In the genomic region with DNA sequence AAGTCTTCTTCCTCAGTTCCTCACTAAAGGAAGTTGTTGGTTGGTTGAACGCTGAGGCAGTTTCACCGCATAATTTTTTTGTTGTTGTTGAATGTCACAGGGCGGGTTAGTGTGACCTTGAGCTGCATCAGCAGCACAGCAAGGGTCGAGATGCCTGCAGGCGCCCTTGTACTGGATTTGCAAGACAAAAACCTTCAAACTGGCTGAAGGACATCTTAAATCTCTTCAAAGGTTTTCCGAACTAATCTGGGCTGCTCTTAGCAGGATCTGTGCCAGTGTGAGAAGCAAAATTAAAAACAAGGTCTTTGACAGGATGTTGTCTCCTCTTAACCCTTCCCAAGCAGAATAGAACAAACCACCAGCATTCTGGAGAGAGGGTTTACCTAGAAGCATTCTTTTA, we compare ENCODE assay signal across 9 cellular contexts. TPM values are rescaled to one million over a fixed set of nuclear protein-coding genes. Genes with fewer than 3 reads are reported as not detected.
A peak's percentile ranks its signal among the peaks of the same experiment; 100 is the strongest.
DNase-seq lines count a peak whose midpoint lies in the region; ATAC-seq lines count a peak whose summit lies in the region.
"Had no signal": no experiment of that assay in that cellular context is flagged by ENCODE, and none has a peak within 500 bp of the region (broad histone marks: within the 10 kb centered on the region; RNA-seq: fewer than 3 reads in every experiment).

No MANE protein-coding gene starts in this region.

- H3K9ac ChIP-seq in adipocyte (ENCODE audit: low read length), result no peak overlapping the region

- no peak overlapping the region for H3K4me3 ChIP-seq in adipocyte (ENCODE audit: low read length)

- H3K27ac Mint-ChIP-seq in activated CD4-positive, alpha-beta T cell treated with anti-CD3 and anti-CD28 coated beads for 36 hours, result peak overlapping the region; percentile 80
- H3K27ac Mint-ChIP-seq in stimulated activated naive CD8-positive, alpha-beta T cell treated with anti-CD3 and anti-CD28 coated beads, Interleukin-15, Interleukin-2, amounts not matched to agents 100 ng/mL and 50 ng/mL, for 24 hours, result peak overlapping the region; percentile 77

- peaks cover 35% of the 10 kb centered on the region for H3K36me3 ChIP-seq in adipocyte (ENCODE audit: control insufficient read depth, insufficient read depth, low read length, severe bottlenecking)

- peak; percentile 24 for DNase-seq in activated CD4-positive, alpha-beta T cell treated with anti-CD3 and anti-CD28 coated beads for 36 hours
- DNase-seq in activated CD4-positive, alpha-beta T cell treated with anti-CD3 and anti-CD28 coated beads for 1 hour, result no peak
- peak; percentile 47 for DNase-seq in adipocyte (ENCODE audit: low read depth)
- DNase-seq in iPS-NIHi7 (ENCODE audit: extremely low spot score), result peak; percentile 54
- no peak for DNase-seq in NCI-H2081 treated with DMSO at 0.1 percent for 48 hours (lab: John Stamatoyannopoulos, UW)
- DNase-seq in SKM-1 (lab: John Stamatoyannopoulos, UW; ENCODE audit: unreplicated experiment), result no peak
- DNase-seq in stimulated activated CD4-positive, alpha-beta T cell treated with anti-CD3 and anti-CD28 coated beads, Interleukin-1b, Interleukin-23, amount 100 ng/mL, for 48 hours, result no peak
- DNase-seq: SHP77 treated with DMSO at 0.1 percent for 48 hours had no signal

- POLR2A ChIA-PET in activated CD4-positive, alpha-beta T cell treated with anti-CD3 and anti-CD28 coated beads for 36 hours (lab: Charles Lee), result no interaction called here

- peaks cover 5% of the 10 kb centered on the region for H3K9me3 Mint-ChIP-seq in activated CD4-positive, alpha-beta T cell treated with anti-CD3 and anti-CD28 coated beads for 36 hours (ENCODE audit: low read depth)
- peaks cover 4% of the 10 kb centered on the region for H3K9me3 Mint-ChIP-seq in stimulated activated naive CD8-positive, alpha-beta T cell treated with anti-CD3 and anti-CD28 coated beads, Interleukin-15, Interleukin-2, amounts not matched to agents 100 ng/mL and 50 ng/mL, for 24 hours

- intact Hi-C loops in activated CD4-positive, alpha-beta T cell treated with anti-CD3 and anti-CD28 coated beads for 36 hours (cut with DNase I, micrococcal nuclease), result no loop called here

- no peaks in the 10 kb centered on the region for H3K9me3 ChIP-seq in adipocyte (ENCODE audit: control insufficient read depth, low read length)

- H3K36me3 Mint-ChIP-seq in activated CD4-positive, alpha-beta T cell treated with anti-CD3 and anti-CD28 coated beads for 36 hours (ENCODE audit: low read depth), result peaks cover 12% of the 10 kb centered on the region
- peaks cover 30% of the 10 kb centered on the region for H3K36me3 Mint-ChIP-seq in stimulated activated naive CD8-positive, alpha-beta T cell treated with anti-CD3 and anti-CD28 coated beads, Interleukin-15, Interleukin-2, amounts not matched to agents 100 ng/mL and 50 ng/mL, for 24 hours (ENCODE audit: low read depth)

- H3K4me3 Mint-ChIP-seq in activated CD4-positive, alpha-beta T cell treated with anti-CD3 and anti-CD28 coated beads for 36 hours, result peak overlapping the region; percentile 62
- peak overlapping the region; percentile 66 for H3K4me3 Mint-ChIP-seq in stimulated activated naive CD8-positive, alpha-beta T cell treated with anti-CD3 and anti-CD28 coated beads, Interleukin-15, Interleukin-2, amounts not matched to agents 100 ng/mL and 50 ng/mL, for 24 hours

- ATAC-seq in activated CD4-positive, alpha-beta T cell treated with anti-CD3 and anti-CD28 coated beads for 36 hours, result peak; percentile 59

- CTCF ChIA-PET in activated CD4-positive, alpha-beta T cell treated with anti-CD3 and anti-CD28 coated beads for 36 hours (lab: Charles Lee), result interaction anchor here (0.9 kb wide), 1 partner anchor 43 kb away, joined by 4 read pairs; no protein-coding TSS in a partner anchor

- no peaks in the 10 kb centered on the region for H3K27me3 Mint-ChIP-seq in activated CD4-positive, alpha-beta T cell treated with anti-CD3 and anti-CD28 coated beads for 36 hours
- no peaks in the 10 kb centered on the region for H3K27me3 Mint-ChIP-seq in stimulated activated naive CD8-positive, alpha-beta T cell treated with anti-CD3 and anti-CD28 coated beads, Interleukin-15, Interleukin-2, amounts not matched to agents 100 ng/mL and 50 ng/mL, for 24 hours

- H3K4me1 ChIP-seq in adipocyte (ENCODE audit: control insufficient read depth, insufficient read depth, low read length), result peaks cover 9% of the 10 kb centered on the region

- peaks cover 58% of the 10 kb centered on the region for H3K4me1 Mint-ChIP-seq in activated CD4-positive, alpha-beta T cell treated with anti-CD3 and anti-CD28 coated beads for 36 hours
- H3K4me1 Mint-ChIP-seq in stimulated activated naive CD8-positive, alpha-beta T cell treated with anti-CD3 and anti-CD28 coated beads, Interleukin-15, Interleukin-2, amounts not matched to agents 100 ng/mL and 50 ng/mL, for 24 hours (ENCODE audit: low read depth), result peaks cover 52% of the 10 kb centered on the region

- no peaks in the 10 kb centered on the region for H3K27me3 ChIP-seq in adipocyte (replicated peaks; ENCODE audit: control insufficient read depth, insufficient read depth, low read length)

RNA-seq across cellular contexts. Expression of a gene that starts 59.4 kb away (rescaled TPM):
- 1 to 10 TPM; 7.3 to 7.7 TPM for total RNA-seq in activated CD4-positive, alpha-beta T cell treated with anti-CD3 and anti-CD28 coated beads for 36 hours

Comparison
In these comparisons a context has a peak if more than half of its experiments do, and no peak if none do; other contexts are left out.
1. DNase-seq: peak in activated CD4-positive, alpha-beta T cell treated with anti-CD3 and anti-CD28 coated beads for 36 hours (single experiment), adipocyte (single experiment) and iPS-NIHi7 (single experiment); none in activated CD4-positive, alpha-beta T cell treated with anti-CD3 and anti-CD28 coated beads for 1 hour (single experiment), NCI-H2081 treated with DMSO at 0.1 percent for 48 hours (single experiment), SKM-1 (single experiment) and stimulated activated CD4-positive, alpha-beta T cell treated with anti-CD3 and anti-CD28 coated beads, Interleukin-1b, Interleukin-23, amount 100 ng/mL, for 48 hours (single experiment).